ENCODE assay signal across 1 cellular context in the genomic region with DNA sequence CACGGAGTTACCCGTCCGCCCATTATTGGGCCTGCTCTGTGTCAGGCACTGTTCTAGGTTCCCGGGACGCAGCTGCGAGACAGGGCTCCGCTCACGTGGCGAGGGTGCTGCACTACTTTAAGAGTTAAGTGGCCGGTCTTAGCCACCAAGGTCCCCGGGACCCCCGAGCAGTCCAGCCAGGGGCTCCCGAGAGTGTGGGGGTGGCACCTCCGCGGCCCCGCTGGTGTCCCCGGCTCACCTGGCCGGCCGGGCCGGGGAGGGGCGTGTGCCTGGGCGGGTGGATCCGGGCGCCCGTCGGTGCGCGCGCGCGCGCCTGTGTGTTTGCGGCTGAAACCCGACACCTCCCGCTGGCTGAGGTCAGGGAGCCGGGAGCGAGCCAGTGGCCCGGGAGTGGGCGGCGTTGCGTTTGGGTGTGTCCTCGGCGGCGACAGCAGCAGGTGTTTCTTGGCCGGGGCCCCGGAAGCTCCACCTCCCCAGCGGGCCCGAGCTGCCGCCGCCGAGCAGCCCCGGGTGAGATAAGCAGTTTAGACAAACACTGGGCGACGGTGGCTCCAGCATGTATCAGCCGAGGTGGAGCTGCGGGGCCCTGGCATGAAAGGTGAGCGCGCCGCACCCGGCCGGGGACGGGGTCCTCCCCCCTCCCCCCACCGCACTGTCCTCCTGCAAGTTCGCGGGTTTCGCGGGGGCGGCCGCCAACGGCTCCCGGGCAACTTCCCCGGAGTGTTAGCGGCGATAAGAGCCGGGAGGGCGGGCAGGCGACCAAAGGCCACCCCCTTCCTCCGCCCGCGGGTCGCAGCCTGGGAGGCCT.
A peak's percentile ranks its signal among the peaks of the same experiment; 100 is the strongest.
TF ChIP-seq lines count a peak whose summit lies in the region.

A gene (plus strand): TSS at position 522 of the 808 bp plus-strand sequence. CDS start 70 bp downstream, at position 592.

TF ChIP-seq in WTC11, 78 proteins besides CTCF, POLR2A, EP300 and RAD21 (continued from another document):
- TF ChIP-seq, protein P1, sequence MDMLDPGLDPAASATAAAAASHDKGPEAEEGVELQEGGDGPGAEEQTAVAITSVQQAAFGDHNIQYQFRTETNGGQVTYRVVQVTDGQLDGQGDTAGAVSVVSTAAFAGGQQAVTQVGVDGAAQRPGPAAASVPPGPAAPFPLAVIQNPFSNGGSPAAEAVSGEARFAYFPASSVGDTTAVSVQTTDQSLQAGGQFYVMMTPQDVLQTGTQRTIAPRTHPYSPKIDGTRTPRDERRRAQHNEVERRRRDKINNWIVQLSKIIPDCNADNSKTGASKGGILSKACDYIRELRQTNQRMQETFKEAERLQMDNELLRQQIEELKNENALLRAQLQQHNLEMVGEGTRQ (CRISPR knock-in tag; IDR thresholded peaks at IDR 0.05), result no peak; the same call in 1 of the 2 replicates
- TF ChIP-seq, protein P2, sequence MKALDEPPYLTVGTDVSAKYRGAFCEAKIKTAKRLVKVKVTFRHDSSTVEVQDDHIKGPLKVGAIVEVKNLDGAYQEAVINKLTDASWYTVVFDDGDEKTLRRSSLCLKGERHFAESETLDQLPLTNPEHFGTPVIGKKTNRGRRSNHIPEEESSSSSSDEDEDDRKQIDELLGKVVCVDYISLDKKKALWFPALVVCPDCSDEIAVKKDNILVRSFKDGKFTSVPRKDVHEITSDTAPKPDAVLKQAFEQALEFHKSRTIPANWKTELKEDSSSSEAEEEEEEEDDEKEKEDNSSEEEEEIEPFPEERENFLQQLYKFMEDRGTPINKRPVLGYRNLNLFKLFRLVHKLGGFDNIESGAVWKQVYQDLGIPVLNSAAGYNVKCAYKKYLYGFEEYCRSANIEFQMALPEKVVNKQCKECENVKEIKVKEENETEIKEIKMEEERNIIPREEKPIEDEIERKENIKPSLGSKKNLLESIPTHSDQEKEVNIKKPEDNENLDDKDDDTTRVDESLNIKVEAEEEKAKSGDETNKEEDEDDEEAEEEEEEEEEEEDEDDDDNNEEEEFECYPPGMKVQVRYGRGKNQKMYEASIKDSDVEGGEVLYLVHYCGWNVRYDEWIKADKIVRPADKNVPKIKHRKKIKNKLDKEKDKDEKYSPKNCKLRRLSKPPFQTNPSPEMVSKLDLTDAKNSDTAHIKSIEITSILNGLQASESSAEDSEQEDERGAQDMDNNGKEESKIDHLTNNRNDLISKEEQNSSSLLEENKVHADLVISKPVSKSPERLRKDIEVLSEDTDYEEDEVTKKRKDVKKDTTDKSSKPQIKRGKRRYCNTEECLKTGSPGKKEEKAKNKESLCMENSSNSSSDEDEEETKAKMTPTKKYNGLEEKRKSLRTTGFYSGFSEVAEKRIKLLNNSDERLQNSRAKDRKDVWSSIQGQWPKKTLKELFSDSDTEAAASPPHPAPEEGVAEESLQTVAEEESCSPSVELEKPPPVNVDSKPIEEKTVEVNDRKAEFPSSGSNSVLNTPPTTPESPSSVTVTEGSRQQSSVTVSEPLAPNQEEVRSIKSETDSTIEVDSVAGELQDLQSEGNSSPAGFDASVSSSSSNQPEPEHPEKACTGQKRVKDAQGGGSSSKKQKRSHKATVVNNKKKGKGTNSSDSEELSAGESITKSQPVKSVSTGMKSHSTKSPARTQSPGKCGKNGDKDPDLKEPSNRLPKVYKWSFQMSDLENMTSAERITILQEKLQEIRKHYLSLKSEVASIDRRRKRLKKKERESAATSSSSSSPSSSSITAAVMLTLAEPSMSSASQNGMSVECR (CRISPR knock-in tag; IDR thresholded peaks at IDR 0.05; ENCODE audit: borderline replicate concordance), result peak; percentile 62; the same call in 1 of the 2 replicates
- TF ChIP-seq TEAD1 (CRISPR knock-in tag; IDR thresholded peaks at IDR 0.05), result no peak
- TF ChIP-seq SP1 (CRISPR knock-in tag; conservative IDR thresholded peaks at IDR 0.05), result peak; percentile 27; the same call in 1 of the 2 replicates
- no peak for TF ChIP-seq NR3C1 (CRISPR knock-in tag; conservative IDR thresholded peaks at IDR 0.05; ENCODE audit: low read depth)
- TF ChIP-seq RELA (CRISPR knock-in tag; IDR thresholded peaks at IDR 0.05; ENCODE audit: borderline replicate concordance), result peak; percentile 81; the same call in 1 of the 2 replicates
- TF ChIP-seq SOX15 (CRISPR knock-in tag; IDR thresholded peaks at IDR 0.05), result no peak
- TF ChIP-seq SMAD3 (CRISPR knock-in tag; IDR thresholded peaks at IDR 0.05; ENCODE audit: borderline replicate concordance), result no peak
- no peak for TF ChIP-seq ETV6 (CRISPR knock-in tag; IDR thresholded peaks at IDR 0.05)
- TF ChIP-seq, protein P3, sequence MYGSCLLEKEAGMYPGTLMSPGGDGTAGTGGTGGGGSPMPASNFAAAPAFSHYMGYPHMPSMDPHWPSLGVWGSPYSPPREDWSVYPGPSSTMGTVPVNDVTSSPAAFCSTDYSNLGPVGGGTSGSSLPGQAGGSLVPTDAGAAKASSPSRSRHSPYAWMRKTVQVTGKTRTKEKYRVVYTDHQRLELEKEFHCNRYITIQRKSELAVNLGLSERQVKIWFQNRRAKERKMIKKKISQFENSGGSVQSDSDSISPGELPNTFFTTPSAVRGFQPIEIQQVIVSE (CRISPR knock-in tag; IDR thresholded peaks at IDR 0.05; ENCODE audit: borderline replicate concordance), result no peak
- TF ChIP-seq, protein P4, sequence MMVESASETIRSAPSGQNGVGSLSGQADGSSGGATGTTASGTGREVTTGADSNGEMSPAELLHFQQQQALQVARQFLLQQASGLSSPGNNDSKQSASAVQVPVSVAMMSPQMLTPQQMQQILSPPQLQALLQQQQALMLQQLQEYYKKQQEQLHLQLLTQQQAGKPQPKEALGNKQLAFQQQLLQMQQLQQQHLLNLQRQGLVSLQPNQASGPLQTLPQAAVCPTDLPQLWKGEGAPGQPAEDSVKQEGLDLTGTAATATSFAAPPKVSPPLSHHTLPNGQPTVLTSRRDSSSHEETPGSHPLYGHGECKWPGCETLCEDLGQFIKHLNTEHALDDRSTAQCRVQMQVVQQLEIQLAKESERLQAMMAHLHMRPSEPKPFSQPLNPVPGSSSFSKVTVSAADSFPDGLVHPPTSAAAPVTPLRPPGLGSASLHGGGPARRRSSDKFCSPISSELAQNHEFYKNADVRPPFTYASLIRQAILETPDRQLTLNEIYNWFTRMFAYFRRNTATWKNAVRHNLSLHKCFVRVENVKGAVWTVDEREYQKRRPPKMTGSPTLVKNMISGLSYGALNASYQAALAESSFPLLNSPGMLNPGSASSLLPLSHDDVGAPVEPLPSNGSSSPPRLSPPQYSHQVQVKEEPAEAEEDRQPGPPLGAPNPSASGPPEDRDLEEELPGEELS (CRISPR knock-in tag; IDR thresholded peaks at IDR 0.05), result 0 out of 2 replicates have a peak, but pooled peaks have one; percentile 21
- TF ChIP-seq HMGA2 (CRISPR knock-in tag; IDR thresholded peaks at IDR 0.05), result no peak
- TF ChIP-seq, protein P5, sequence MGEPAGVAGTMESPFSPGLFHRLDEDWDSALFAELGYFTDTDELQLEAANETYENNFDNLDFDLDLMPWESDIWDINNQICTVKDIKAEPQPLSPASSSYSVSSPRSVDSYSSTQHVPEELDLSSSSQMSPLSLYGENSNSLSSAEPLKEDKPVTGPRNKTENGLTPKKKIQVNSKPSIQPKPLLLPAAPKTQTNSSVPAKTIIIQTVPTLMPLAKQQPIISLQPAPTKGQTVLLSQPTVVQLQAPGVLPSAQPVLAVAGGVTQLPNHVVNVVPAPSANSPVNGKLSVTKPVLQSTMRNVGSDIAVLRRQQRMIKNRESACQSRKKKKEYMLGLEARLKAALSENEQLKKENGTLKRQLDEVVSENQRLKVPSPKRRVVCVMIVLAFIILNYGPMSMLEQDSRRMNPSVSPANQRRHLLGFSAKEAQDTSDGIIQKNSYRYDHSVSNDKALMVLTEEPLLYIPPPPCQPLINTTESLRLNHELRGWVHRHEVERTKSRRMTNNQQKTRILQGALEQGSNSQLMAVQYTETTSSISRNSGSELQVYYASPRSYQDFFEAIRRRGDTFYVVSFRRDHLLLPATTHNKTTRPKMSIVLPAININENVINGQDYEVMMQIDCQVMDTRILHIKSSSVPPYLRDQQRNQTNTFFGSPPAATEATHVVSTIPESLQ (CRISPR knock-in tag; IDR thresholded peaks at IDR 0.05), result no peak
- TF ChIP-seq, protein P6, sequence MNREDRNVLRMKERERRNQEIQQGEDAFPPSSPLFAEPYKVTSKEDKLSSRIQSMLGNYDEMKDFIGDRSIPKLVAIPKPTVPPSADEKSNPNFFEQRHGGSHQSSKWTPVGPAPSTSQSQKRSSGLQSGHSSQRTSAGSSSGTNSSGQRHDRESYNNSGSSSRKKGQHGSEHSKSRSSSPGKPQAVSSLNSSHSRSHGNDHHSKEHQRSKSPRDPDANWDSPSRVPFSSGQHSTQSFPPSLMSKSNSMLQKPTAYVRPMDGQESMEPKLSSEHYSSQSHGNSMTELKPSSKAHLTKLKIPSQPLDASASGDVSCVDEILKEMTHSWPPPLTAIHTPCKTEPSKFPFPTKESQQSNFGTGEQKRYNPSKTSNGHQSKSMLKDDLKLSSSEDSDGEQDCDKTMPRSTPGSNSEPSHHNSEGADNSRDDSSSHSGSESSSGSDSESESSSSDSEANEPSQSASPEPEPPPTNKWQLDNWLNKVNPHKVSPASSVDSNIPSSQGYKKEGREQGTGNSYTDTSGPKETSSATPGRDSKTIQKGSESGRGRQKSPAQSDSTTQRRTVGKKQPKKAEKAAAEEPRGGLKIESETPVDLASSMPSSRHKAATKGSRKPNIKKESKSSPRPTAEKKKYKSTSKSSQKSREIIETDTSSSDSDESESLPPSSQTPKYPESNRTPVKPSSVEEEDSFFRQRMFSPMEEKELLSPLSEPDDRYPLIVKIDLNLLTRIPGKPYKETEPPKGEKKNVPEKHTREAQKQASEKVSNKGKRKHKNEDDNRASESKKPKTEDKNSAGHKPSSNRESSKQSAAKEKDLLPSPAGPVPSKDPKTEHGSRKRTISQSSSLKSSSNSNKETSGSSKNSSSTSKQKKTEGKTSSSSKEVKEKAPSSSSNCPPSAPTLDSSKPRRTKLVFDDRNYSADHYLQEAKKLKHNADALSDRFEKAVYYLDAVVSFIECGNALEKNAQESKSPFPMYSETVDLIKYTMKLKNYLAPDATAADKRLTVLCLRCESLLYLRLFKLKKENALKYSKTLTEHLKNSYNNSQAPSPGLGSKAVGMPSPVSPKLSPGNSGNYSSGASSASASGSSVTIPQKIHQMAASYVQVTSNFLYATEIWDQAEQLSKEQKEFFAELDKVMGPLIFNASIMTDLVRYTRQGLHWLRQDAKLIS (CRISPR knock-in tag; IDR thresholded peaks at IDR 0.05; ENCODE audit: borderline replicate concordance), result no peak
- TF ChIP-seq, protein P7, sequence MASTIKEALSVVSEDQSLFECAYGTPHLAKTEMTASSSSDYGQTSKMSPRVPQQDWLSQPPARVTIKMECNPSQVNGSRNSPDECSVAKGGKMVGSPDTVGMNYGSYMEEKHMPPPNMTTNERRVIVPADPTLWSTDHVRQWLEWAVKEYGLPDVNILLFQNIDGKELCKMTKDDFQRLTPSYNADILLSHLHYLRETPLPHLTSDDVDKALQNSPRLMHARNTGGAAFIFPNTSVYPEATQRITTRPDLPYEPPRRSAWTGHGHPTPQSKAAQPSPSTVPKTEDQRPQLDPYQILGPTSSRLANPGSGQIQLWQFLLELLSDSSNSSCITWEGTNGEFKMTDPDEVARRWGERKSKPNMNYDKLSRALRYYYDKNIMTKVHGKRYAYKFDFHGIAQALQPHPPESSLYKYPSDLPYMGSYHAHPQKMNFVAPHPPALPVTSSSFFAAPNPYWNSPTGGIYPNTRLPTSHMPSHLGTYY (CRISPR knock-in tag; IDR thresholded peaks at IDR 0.05), result no peak
- TF ChIP-seq SMAD4 (CRISPR knock-in tag; IDR thresholded peaks at IDR 0.05), result peak; percentile 34; the same call in 1 of the 2 replicates
- peak; percentile 40; the same call in 1 of the 2 replicates for TF ChIP-seq TEAD4 (CRISPR knock-in tag; IDR thresholded peaks at IDR 0.05)
- 0 out of 2 replicates have a peak, but pooled peaks have one; percentile 55 for TF ChIP-seq GTF2I (CRISPR knock-in tag; conservative IDR thresholded peaks at IDR 0.05)
- TF ChIP-seq KAT7 (CRISPR knock-in tag; IDR thresholded peaks at IDR 0.05; ENCODE audit: borderline replicate concordance), result no peak
- TF ChIP-seq, protein P8, sequence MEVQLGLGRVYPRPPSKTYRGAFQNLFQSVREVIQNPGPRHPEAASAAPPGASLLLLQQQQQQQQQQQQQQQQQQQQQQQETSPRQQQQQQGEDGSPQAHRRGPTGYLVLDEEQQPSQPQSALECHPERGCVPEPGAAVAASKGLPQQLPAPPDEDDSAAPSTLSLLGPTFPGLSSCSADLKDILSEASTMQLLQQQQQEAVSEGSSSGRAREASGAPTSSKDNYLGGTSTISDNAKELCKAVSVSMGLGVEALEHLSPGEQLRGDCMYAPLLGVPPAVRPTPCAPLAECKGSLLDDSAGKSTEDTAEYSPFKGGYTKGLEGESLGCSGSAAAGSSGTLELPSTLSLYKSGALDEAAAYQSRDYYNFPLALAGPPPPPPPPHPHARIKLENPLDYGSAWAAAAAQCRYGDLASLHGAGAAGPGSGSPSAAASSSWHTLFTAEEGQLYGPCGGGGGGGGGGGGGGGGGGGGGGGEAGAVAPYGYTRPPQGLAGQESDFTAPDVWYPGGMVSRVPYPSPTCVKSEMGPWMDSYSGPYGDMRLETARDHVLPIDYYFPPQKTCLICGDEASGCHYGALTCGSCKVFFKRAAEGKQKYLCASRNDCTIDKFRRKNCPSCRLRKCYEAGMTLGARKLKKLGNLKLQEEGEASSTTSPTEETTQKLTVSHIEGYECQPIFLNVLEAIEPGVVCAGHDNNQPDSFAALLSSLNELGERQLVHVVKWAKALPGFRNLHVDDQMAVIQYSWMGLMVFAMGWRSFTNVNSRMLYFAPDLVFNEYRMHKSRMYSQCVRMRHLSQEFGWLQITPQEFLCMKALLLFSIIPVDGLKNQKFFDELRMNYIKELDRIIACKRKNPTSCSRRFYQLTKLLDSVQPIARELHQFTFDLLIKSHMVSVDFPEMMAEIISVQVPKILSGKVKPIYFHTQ (CRISPR knock-in tag; IDR thresholded peaks at IDR 0.05), result no peak
- no peak for TF ChIP-seq NFE2L1 (CRISPR knock-in tag; IDR thresholded peaks at IDR 0.05)
- TF ChIP-seq ATF1 (CRISPR knock-in tag; IDR thresholded peaks at IDR 0.05), result no peak
- TF ChIP-seq ZNF219 (CRISPR knock-in tag; IDR thresholded peaks at IDR 0.05; ENCODE audit: borderline replicate concordance), result no peak
- TF ChIP-seq, protein P9, sequence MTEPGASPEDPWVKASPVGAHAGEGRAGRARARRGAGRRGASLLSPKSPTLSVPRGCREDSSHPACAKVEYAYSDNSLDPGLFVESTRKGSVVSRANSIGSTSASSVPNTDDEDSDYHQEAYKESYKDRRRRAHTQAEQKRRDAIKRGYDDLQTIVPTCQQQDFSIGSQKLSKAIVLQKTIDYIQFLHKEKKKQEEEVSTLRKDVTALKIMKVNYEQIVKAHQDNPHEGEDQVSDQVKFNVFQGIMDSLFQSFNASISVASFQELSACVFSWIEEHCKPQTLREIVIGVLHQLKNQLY (CRISPR knock-in tag; IDR thresholded peaks at IDR 0.05), result no peak
